8 cellular contexts compared by ENCODE assay signal in genomic region chr20:20824924-20825584, GRCh38.
DNase-seq lines count a peak whose midpoint lies in the region; TF ChIP-seq lines count a peak whose summit lies in the region.

No MANE protein-coding gene starts in this region.

- no peak overlapping the region for H3K9ac ChIP-seq in trophoblast cell (ENCODE audit: low read length)

- no peaks in the 10 kb centered on the region for H3K9me3 ChIP-seq in trophoblast cell (ENCODE audit: insufficient read depth, low read depth, low read length)
- H3K9me3 ChIP-seq in vagina: no peaks in the 10 kb centered on the region

- TF ChIP-seq POLR2A in vagina (IDR thresholded peaks at IDR 0.05): no peak

- H3K18ac ChIP-seq in trophoblast cell (ENCODE audit: low read length): no peak overlapping the region

- no peak overlapping the region for H4K8ac ChIP-seq in trophoblast cell (ENCODE audit: low read depth, low read length)

- no peaks in the 10 kb centered on the region for H3K36me3 Mint-ChIP-seq in activated T-helper 1 cell treated with anti-CD3 and anti-CD28 coated beads, Interleukin-12 subunit alpha, Interleukin-12 subunit beta, Interleukin-2, Interleukin-4 antibody, amounts not matched to agents 30 ng/mL and 10 ng/mL and 1 ng/mL, durations not matched to agents 14 hours and 24 hours and 36 hours (ENCODE audit: low read depth)

- H2AFZ ChIP-seq in trophoblast cell (ENCODE audit: insufficient read depth, low read length, poor library complexity): no peak overlapping the region

- H3K36me3 ChIP-seq in trophoblast cell (ENCODE audit: control insufficient read depth in 1 of 2, insufficient read depth in 2 of 2, low read length in 2 of 2): no peaks in the 10 kb centered on the region
- H3K36me3 ChIP-seq in vagina: no peaks in the 10 kb centered on the region

- H3K4me2 ChIP-seq in trophoblast cell (ENCODE audit: low read length): no peak overlapping the region

- no peak overlapping the region for H3K4me3 ChIP-seq in trophoblast cell (ENCODE audit: low read depth, low read length)
- H3K4me3 ChIP-seq in vagina: no peak overlapping the region

- no peaks in the 10 kb centered on the region for H3K79me2 ChIP-seq in trophoblast cell (ENCODE audit: control insufficient read depth, insufficient read depth, low read length, poor library complexity)

- H3K27me3 Mint-ChIP-seq in activated T-helper 1 cell treated with anti-CD3 and anti-CD28 coated beads, Interleukin-12 subunit alpha, Interleukin-12 subunit beta, Interleukin-2, Interleukin-4 antibody, amounts not matched to agents 30 ng/mL and 10 ng/mL and 1 ng/mL, durations not matched to agents 14 hours and 24 hours and 36 hours (ENCODE audit: insufficient read depth): peaks cover 2% of the 10 kb centered on the region

- peaks cover 8 to 13% of the 10 kb centered on the region in 2 experiments for H3K4me1 ChIP-seq in trophoblast cell (ENCODE audit: control insufficient read depth in 1 of 2, insufficient read depth in 2 of 2, low read length in 2 of 2)
- no peaks in the 10 kb centered on the region for H3K4me1 ChIP-seq in vagina

- H2BK5ac ChIP-seq in trophoblast cell (ENCODE audit: low read depth, low read length, poor library complexity): no peak overlapping the region

- H2AK5ac ChIP-seq in trophoblast cell (ENCODE audit: low read length): no peak overlapping the region

- H3K27ac Mint-ChIP-seq in activated T-helper 1 cell treated with anti-CD3 and anti-CD28 coated beads, Interleukin-12 subunit alpha, Interleukin-12 subunit beta, Interleukin-2, Interleukin-4 antibody, amounts not matched to agents 30 ng/mL and 10 ng/mL and 1 ng/mL, durations not matched to agents 14 hours and 24 hours and 36 hours: no peak overlapping the region

- no peaks in the 10 kb centered on the region for H3K4me1 Mint-ChIP-seq in activated T-helper 1 cell treated with anti-CD3 and anti-CD28 coated beads, Interleukin-12 subunit alpha, Interleukin-12 subunit beta, Interleukin-2, Interleukin-4 antibody, amounts not matched to agents 30 ng/mL and 10 ng/mL and 1 ng/mL, durations not matched to agents 14 hours and 24 hours and 36 hours (ENCODE audit: low read depth)

- H3K27ac ChIP-seq in trophoblast cell (ENCODE audit: low read depth, low read length): no peak overlapping the region
- H3K27ac ChIP-seq in vagina: no peak overlapping the region

- H4K91ac ChIP-seq in trophoblast cell (ENCODE audit: low read depth, low read length): no peak overlapping the region

- DNase-seq in SIG-M5 treated with dmso at 0.1 percent for 504 hours (lab: John Stamatoyannopoulos, UW; ENCODE audit: unreplicated experiment) (peak; percentile 63), SIG-M5 (lab: John Stamatoyannopoulos, UW) (no peak), HS-27A (ENCODE audit: low read depth) (peak; percentile 14), OCI-M1 (lab: John Stamatoyannopoulos, UW) (peak; percentile 69), glomerular visceral epithelial cell (ENCODE audit: extremely low spot score) (peak; percentile 35), trophoblast cell (peak; percentile 38 to 80), vagina (ENCODE audit: extremely low spot score in 2 of 2) (no peak)
- DNase-seq in activated T-helper 1 cell treated with anti-CD3 and anti-CD28 coated beads, Interleukin-12 subunit alpha, Interleukin-12 subunit beta, Interleukin-2, Interleukin-4 antibody, amounts not matched to agents 30 ng/mL and 10 ng/mL and 1 ng/mL, durations not matched to agents 14 hours and 24 hours and 36 hours (ENCODE audit: low spot score): peak; percentile 36

- no peak overlapping the region for H2BK12ac ChIP-seq in trophoblast cell (ENCODE audit: low read length)

- WGBS in trophoblast cell (ENCODE audit: extremely low coverage, insufficient coverage, insufficient read length): no CpG with 5 or more reads among the region's 18 CpGs

- no peak overlapping the region for H3K4me3 Mint-ChIP-seq in activated T-helper 1 cell treated with anti-CD3 and anti-CD28 coated beads, Interleukin-12 subunit alpha, Interleukin-12 subunit beta, Interleukin-2, Interleukin-4 antibody, amounts not matched to agents 30 ng/mL and 10 ng/mL and 1 ng/mL, durations not matched to agents 14 hours and 24 hours and 36 hours

- no peaks in the 10 kb centered on the region for H3K79me1 ChIP-seq in trophoblast cell (ENCODE audit: low read length)

- H3K27me3 ChIP-seq in trophoblast cell (ENCODE audit: insufficient read depth, low read length) (no peaks in the 10 kb centered on the region), vagina (no peaks in the 10 kb centered on the region)

- intact Hi-C loops in activated T-helper 1 cell treated with anti-CD3 and anti-CD28 coated beads, Interleukin-12 subunit alpha, Interleukin-12 subunit beta, Interleukin-2, Interleukin-4 antibody, amounts not matched to agents 30 ng/mL and 10 ng/mL and 1 ng/mL, durations not matched to agents 14 hours and 24 hours and 36 hours (cut with micrococcal nuclease): loop anchor here (1.0 kb wide), 1 partner anchor 160 kb away; no protein-coding TSS in a partner anchor
- intact Hi-C loops in vagina (cut with DNase I): no loop called here

- H3K23ac ChIP-seq in trophoblast cell (ENCODE audit: low read length): no peak overlapping the region

- TF ChIP-seq CTCF in vagina (IDR thresholded peaks at IDR 0.05): peak in 2 of 3 experiments; percentile 51 to 59

- no peak overlapping the region for H3K14ac ChIP-seq in trophoblast cell (ENCODE audit: low read length)

- H2BK120ac ChIP-seq in trophoblast cell (ENCODE audit: insufficient read depth, low read length, poor library complexity): no peak overlapping the region

- H4K12ac ChIP-seq in trophoblast cell (ENCODE audit: low read depth, low read length): no peak overlapping the region

- H3K4ac ChIP-seq in trophoblast cell (ENCODE audit: low read depth, low read length): no peak overlapping the region

- no peaks in the 10 kb centered on the region for H3K9me3 Mint-ChIP-seq in activated T-helper 1 cell treated with anti-CD3 and anti-CD28 coated beads, Interleukin-12 subunit alpha, Interleukin-12 subunit beta, Interleukin-2, Interleukin-4 antibody, amounts not matched to agents 30 ng/mL and 10 ng/mL and 1 ng/mL, durations not matched to agents 14 hours and 24 hours and 36 hours

Comparison
In these comparisons a context has a peak if more than half of its experiments do, and no peak if none do; other contexts are left out.
1. DNase-seq: peak in SIG-M5 treated with dmso at 0.1 percent for 504 hours (single experiment), HS-27A (single experiment), OCI-M1 (single experiment), activated T-helper 1 cell treated with anti-CD3 and anti-CD28 coated beads, Interleukin-12 subunit alpha, Interleukin-12 subunit beta, Interleukin-2, Interleukin-4 antibody, amounts not matched to agents 30 ng/mL and 10 ng/mL and 1 ng/mL, durations not matched to agents 14 hours and 24 hours and 36 hours (single experiment), glomerular visceral epithelial cell (single experiment) and trophoblast cell (2 of 2); none in SIG-M5 (single experiment) and vagina (0 of 2).